1 cellular context compared by ENCODE assay signal in the genomic region with DNA sequence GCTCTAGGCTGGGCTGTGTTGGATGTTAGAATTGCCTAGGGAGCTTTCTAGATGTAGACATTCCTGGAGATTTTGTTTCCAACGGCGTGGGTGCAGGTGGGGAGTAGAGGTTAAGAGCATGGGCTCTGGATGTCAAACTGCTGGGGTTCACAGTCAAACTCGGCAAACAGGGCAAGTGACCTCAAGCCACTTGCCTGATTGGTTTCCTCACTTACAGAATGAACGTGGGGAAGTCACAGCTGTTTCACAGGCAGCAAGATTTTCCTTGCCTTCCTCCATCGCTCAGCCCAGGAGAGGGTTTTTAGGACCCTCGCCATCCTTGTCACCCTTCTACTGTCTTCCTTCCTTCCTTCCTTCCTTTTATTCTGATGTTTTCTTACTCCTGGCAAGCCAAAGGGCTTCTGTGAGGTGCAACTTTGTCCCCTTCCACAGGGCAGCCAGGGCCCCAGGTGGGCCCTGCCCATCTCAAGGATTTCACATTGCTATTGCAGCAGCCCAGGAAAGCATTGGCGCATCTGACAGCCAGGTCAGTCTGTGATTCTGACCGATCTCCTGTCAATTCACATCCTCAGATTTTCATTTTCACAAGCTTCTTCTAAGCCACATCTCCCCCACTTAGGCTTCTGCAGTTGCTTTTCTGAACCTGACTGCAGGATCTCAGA.
TF ChIP-seq lines count a peak whose summit lies in the region.

No MANE protein-coding gene starts in this region.

TF ChIP-seq in GM23338, 12 proteins besides CTCF, POLR2A, EP300 and RAD21 (continued from another document):
- TF ChIP-seq, protein P1, sequence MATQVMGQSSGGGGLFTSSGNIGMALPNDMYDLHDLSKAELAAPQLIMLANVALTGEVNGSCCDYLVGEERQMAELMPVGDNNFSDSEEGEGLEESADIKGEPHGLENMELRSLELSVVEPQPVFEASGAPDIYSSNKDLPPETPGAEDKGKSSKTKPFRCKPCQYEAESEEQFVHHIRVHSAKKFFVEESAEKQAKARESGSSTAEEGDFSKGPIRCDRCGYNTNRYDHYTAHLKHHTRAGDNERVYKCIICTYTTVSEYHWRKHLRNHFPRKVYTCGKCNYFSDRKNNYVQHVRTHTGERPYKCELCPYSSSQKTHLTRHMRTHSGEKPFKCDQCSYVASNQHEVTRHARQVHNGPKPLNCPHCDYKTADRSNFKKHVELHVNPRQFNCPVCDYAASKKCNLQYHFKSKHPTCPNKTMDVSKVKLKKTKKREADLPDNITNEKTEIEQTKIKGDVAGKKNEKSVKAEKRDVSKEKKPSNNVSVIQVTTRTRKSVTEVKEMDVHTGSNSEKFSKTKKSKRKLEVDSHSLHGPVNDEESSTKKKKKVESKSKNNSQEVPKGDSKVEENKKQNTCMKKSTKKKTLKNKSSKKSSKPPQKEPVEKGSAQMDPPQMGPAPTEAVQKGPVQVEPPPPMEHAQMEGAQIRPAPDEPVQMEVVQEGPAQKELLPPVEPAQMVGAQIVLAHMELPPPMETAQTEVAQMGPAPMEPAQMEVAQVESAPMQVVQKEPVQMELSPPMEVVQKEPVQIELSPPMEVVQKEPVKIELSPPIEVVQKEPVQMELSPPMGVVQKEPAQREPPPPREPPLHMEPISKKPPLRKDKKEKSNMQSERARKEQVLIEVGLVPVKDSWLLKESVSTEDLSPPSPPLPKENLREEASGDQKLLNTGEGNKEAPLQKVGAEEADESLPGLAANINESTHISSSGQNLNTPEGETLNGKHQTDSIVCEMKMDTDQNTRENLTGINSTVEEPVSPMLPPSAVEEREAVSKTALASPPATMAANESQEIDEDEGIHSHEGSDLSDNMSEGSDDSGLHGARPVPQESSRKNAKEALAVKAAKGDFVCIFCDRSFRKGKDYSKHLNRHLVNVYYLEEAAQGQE (IDR thresholded peaks at IDR 0.05; ENCODE audit: unreplicated experiment): no peak
- TF ChIP-seq ZNF331 (CRISPR knock-in tag; IDR thresholded peaks at IDR 0.05; ENCODE audit: low read depth) (no peak), JUNB (IDR thresholded peaks at IDR 0.05; ENCODE audit: unreplicated experiment) (no peak), EZH2phosphoT487 (IDR thresholded peaks at IDR 0.05; ENCODE audit: unreplicated experiment) (no peak), STAT1 (IDR thresholded peaks at IDR 0.05; ENCODE audit: unreplicated experiment) (no peak), NANOG (IDR thresholded peaks at IDR 0.05; ENCODE audit: borderline replicate concordance) (no peak), POLR2AphosphoS5 (IDR thresholded peaks at IDR 0.05; ENCODE audit: low read depth) (no peak)
- TF ChIP-seq, protein P2, sequence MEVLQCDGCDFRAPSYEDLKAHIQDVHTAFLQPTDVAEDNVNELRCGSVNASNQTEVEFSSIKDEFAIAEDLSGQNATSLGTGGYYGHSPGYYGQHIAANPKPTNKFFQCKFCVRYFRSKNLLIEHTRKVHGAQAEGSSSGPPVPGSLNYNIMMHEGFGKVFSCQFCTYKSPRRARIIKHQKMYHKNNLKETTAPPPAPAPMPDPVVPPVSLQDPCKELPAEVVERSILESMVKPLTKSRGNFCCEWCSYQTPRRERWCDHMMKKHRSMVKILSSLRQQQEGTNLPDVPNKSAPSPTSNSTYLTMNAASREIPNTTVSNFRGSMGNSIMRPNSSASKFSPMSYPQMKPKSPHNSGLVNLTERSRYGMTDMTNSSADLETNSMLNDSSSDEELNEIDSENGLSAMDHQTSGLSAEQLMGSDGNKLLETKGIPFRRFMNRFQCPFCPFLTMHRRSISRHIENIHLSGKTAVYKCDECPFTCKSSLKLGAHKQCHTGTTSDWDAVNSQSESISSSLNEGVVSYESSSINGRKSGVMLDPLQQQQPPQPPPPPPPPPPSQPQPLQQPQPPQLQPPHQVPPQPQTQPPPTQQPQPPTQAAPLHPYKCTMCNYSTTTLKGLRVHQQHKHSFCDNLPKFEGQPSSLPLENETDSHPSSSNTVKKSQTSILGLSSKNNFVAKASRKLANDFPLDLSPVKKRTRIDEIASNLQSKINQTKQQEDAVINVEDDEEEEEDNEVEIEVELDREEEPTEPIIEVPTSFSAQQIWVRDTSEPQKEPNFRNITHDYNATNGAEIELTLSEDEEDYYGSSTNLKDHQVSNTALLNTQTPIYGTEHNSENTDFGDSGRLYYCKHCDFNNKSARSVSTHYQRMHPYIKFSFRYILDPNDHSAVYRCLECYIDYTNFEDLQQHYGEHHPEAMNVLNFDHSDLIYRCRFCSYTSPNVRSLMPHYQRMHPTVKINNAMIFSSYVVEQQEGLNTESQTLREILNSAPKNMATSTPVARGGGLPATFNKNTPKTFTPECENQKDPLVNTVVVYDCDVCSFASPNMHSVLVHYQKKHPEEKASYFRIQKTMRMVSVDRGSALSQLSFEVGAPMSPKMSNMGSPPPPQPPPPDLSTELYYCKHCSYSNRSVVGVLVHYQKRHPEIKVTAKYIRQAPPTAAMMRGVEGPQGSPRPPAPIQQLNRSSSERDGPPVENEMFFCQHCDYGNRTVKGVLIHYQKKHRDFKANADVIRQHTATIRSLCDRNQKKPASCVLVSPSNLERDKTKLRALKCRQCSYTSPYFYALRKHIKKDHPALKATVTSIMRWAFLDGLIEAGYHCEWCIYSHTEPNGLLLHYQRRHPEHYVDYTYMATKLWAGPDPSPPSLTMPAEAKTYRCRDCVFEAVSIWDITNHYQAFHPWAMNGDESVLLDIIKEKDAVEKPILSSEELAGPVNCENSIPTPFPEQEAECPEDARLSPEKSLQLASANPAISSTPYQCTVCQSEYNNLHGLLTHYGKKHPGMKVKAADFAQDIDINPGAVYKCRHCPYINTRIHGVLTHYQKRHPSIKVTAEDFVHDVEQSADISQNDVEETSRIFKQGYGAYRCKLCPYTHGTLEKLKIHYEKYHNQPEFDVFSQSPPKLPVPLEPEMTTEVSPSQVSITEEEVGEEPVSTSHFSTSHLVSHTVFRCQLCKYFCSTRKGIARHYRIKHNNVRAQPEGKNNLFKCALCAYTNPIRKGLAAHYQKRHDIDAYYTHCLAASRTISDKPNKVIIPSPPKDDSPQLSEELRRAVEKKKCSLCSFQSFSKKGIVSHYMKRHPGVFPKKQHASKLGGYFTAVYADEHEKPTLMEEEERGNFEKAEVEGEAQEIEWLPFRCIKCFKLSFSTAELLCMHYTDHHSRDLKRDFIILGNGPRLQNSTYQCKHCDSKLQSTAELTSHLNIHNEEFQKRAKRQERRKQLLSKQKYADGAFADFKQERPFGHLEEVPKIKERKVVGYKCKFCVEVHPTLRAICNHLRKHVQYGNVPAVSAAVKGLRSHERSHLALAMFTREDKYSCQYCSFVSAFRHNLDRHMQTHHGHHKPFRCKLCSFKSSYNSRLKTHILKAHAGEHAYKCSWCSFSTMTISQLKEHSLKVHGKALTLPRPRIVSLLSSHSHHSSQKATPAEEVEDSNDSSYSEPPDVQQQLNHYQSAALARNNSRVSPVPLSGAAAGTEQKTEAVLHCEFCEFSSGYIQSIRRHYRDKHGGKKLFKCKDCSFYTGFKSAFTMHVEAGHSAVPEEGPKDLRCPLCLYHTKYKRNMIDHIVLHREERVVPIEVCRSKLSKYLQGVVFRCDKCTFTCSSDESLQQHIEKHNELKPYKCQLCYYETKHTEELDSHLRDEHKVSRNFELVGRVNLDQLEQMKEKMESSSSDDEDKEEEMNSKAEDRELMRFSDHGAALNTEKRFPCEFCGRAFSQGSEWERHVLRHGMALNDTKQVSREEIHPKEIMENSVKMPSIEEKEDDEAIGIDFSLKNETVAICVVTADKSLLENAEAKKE (CRISPR knock-in tag; IDR thresholded peaks at IDR 0.05): no peak
TF ChIP-seq in GM23338: peak in this region for 0.
